ENCODE assay signal across 8 cellular contexts in genomic region chr12:53320352-53321195, GRCh38. TPM values are rescaled to one million over a fixed set of nuclear protein-coding genes. Genes with fewer than 3 reads are reported as not detected.
A peak's percentile ranks its signal among the peaks of the same experiment; 100 is the strongest.
DNase-seq lines count a peak whose midpoint lies in the region; ATAC-seq and TF ChIP-seq lines count a peak whose summit lies in the region.

No MANE protein-coding gene starts in this region.

- H3K4me3 Mint-ChIP-seq in T-cell: peak overlapping the region; percentile 95 to 97 (median 96)

- CTCF ChIA-PET in T-cell (lab: Charles Lee): interaction anchor here (0.5 to 4.1 kb wide), 54 partner anchors 7 to 1090 kb away, joined by 3 to 53 read pairs (median 4); partner anchors contain the start of genes PFDN5 (in 2 of the 2), ATF7 (in 1 of the 2), CSAD (in 1 of the 2) and EIF4B (in 1 of the 2)

- ATAC-seq in T-cell (replicated peaks in 1 of 4) (no peak), GM19023 (IDR thresholded peaks at IDR 0.05; ENCODE audit: unreplicated experiment) (no peak), HG02973 (IDR thresholded peaks at IDR 0.05; ENCODE audit: unreplicated experiment) (no peak)

- H3K36me3 Mint-ChIP-seq in T-cell: peaks cover 12% of the 10 kb centered on the region

- peak overlapping the region; percentile 97 to 98 for H3K27ac Mint-ChIP-seq in T-cell

- H3K9me3 Mint-ChIP-seq in T-cell: no peaks in the 10 kb centered on the region

- no peaks in the 10 kb centered on the region; the same call in 1 of the 2 replicates for H3K36me3 ChIP-seq in GM06990 (ENCODE audit: control insufficient read depth, insufficient read depth, low read length)
- peaks cover 2% of the 10 kb centered on the region for H3K36me3 ChIP-seq in rectal smooth muscle tissue (ENCODE audit: control insufficient read depth, insufficient read depth, low read length)

- H3K27me3 ChIP-seq in GM06990 (replicated peaks; ENCODE audit: control insufficient read depth, insufficient read depth, low read length) (no peaks in the 10 kb centered on the region), rectal smooth muscle tissue (ENCODE audit: control insufficient read depth, insufficient read depth, low read length) (no peaks in the 10 kb centered on the region)

- peaks cover 16% of the 10 kb centered on the region for H3K4me1 ChIP-seq in rectal smooth muscle tissue (ENCODE audit: control insufficient read depth, insufficient read depth, low read length)

- DNase-seq in GM06990 (ENCODE audit: extremely low read depth, insufficient read length) (no peak), T-cell (no peak), fibroblast of pulmonary artery (ENCODE audit: low read depth) (peak; percentile 26), NCI-H345 treated with DMSO at 0.1 percent for 48 hours (lab: John Stamatoyannopoulos, UW; ENCODE audit: unreplicated experiment) (no peak), KG1 (lab: John Stamatoyannopoulos, UW) (no peak)

- POLR2A ChIA-PET in T-cell (lab: Charles Lee): interaction anchor here in 1 of 2 donors (0.6 to 2.2 kb wide), 7 partner anchors 22 to 254 kb away, joined by 3 to 9 read pairs (median 3); partner anchors contain the start of genes MYG1, PFDN5, PRR13 and TARBP2

- no peaks in the 10 kb centered on the region for H3K27me3 Mint-ChIP-seq in T-cell

- TF ChIP-seq CTCF in GM06990 (IDR thresholded peaks at IDR 0.05; ENCODE audit: insufficient read depth, low read length, poor library complexity, severe bottlenecking) (no peak), fibroblast of pulmonary artery (IDR thresholded peaks at IDR 0.05; ENCODE audit: low read length, missing control alignments) (no peak)

- H3K4me1 Mint-ChIP-seq in T-cell: peaks cover 40 to 47% (median 40%) of the 10 kb centered on the region in 3 donors

- peak overlapping the region; percentile 2 for H3K9ac ChIP-seq in rectal smooth muscle tissue (ENCODE audit: low read length)

- peak overlapping the region; percentile 84 for H3K27ac ChIP-seq in rectal smooth muscle tissue (ENCODE audit: low read depth, low read length)

- H3K4me3 ChIP-seq in GM06990 (replicated peaks; ENCODE audit: low read depth, low read length) (peak overlapping the region; percentile 78), fibroblast of pulmonary artery (replicated peaks; ENCODE audit: low read depth, low read length) (peak overlapping the region; percentile 95), rectal smooth muscle tissue (ENCODE audit: low read length) (peak overlapping the region; percentile 90)

RNA-seq across cellular contexts. Expression of gene AAAS, which starts 0.8 kb away (rescaled TPM):
- total RNA-seq in T-cell: 10 to 100 TPM; 39.3 to 74.6 (median 66.2) TPM

RNA-seq across cellular contexts. Expression of gene SP7, which starts 15.6 kb away (rescaled TPM):
- under 1 TPM in 1 of 5 donors, not detected in 4; 0.12 TPM for total RNA-seq in T-cell

RNA-seq across cellular contexts. Expression of gene MYG1, which starts 21.1 kb away (rescaled TPM):
- total RNA-seq in T-cell: 10 to 100 TPM; 34.0 to 68.4 (median 63.9) TPM

RNA-seq across cellular contexts. Expression of gene PFDN5, which starts 25.2 kb away (rescaled TPM):
- total RNA-seq in T-cell: 100 to 1,000 TPM; 591 to 643 (median 612) TPM

RNA-seq across cellular contexts. Expression of gene ESPL1, which starts 52.5 kb away (rescaled TPM):
- total RNA-seq in T-cell: 1 to 10 TPM; 1.2 to 2.5 (median 1.6) TPM
